In genomic region chr1:155175927-155176371, GRCh38 we compare ENCODE assay signal across 9 cellular contexts. TPM values are rescaled to one million over a fixed set of nuclear protein-coding genes. Genes with fewer than 3 reads are reported as not detected.
DNase-seq lines count a peak whose midpoint lies in the region; ATAC-seq and TF ChIP-seq lines count a peak whose summit lies in the region.
"Had no signal": no experiment of that assay in that cellular context is flagged by ENCODE, and none has a peak within 500 bp of the region (broad histone marks: within the 10 kb centered on the region; RNA-seq: fewer than 3 reads in every experiment).

No MANE protein-coding gene starts in this region.

- H3K4me1 ChIP-seq in right cardiac atrium (ENCODE audit: control insufficient read depth, insufficient read depth, low read length) = no peaks in the 10 kb centered on the region

- 83% methylated on average over 9 of the region's 9 CpGs for WGBS in right cardiac atrium

- no peak overlapping the region for H3K27ac ChIP-seq in right cardiac atrium (ENCODE audit: low read length)
- H3K27ac ChIP-seq in coronary artery = no peak overlapping the region
- H3K27ac ChIP-seq: cardiac muscle cell had no signal

- ATAC-seq in right cardiac atrium (no peak), GM19397 (IDR thresholded peaks at IDR 0.05; ENCODE audit: unreplicated experiment) (no peak), HG02840 (IDR thresholded peaks at IDR 0.05; ENCODE audit: low FRiP score, unreplicated experiment) (no peak)

- H3K4me3 ChIP-seq in right cardiac atrium (ENCODE audit: low read length) = no peak overlapping the region
- H3K4me3 ChIP-seq in coronary artery = no peak overlapping the region
- H3K4me3 ChIP-seq: cardiac muscle cell had no signal

- H3K9me3 ChIP-seq in right cardiac atrium (ENCODE audit: control insufficient read depth, low read length) = no peaks in the 10 kb centered on the region

- H3K27me3 ChIP-seq in right cardiac atrium (ENCODE audit: control insufficient read depth, insufficient read depth) = no peaks in the 10 kb centered on the region

- DNase-seq in cardiac septum (ENCODE audit: low spot score) = peak; percentile 55
- DNase-seq in right cardiac atrium = no peak
- peak; percentile 57 for DNase-seq in NCI-H774 (lab: John Stamatoyannopoulos, UW)
- DNase-seq in coronary artery (ENCODE audit: low spot score) = peak; percentile 79
- peak; percentile 43 for DNase-seq in ureter (ENCODE audit: low spot score)
- DNase-seq in middle frontal gyrus (ENCODE audit: extremely low spot score, low spot score) = no peak

- TF ChIP-seq CTCF in coronary artery (IDR thresholded peaks at IDR 0.05) = no peak

- intact Hi-C loops in cardiac septum (cut with DNase I) (loop anchor here (1.0 to 5.0 kb wide), 2 partner anchors 17 to 51 kb away; no protein-coding TSS in a partner anchor), right cardiac atrium (cut with DNase I) (loop anchor here in 2 of 4 donors (10.0 kb wide), 1 partner anchor 49 kb away; no protein-coding TSS in a partner anchor)

RNA-seq across cellular contexts. Expression of gene TRIM46, which starts 2.3 kb away (rescaled TPM):
- total RNA-seq in cardiac septum = not detected
- under 1 TPM; 0.17 to 0.37 (median 0.26) TPM for total RNA-seq in right cardiac atrium
- 0.18 TPM for polyA plus RNA-seq in right cardiac atrium
- 1.6 TPM for total RNA-seq in ureter

RNA-seq across cellular contexts. Expression of gene KRTCAP2, which starts 2.8 kb away (rescaled TPM):
- 112 TPM for total RNA-seq in cardiac septum
- 100 to 1,000 TPM; 122 to 150 (median 130) TPM for total RNA-seq in right cardiac atrium
- polyA plus RNA-seq in right cardiac atrium = 217 TPM
- total RNA-seq in ureter = 293 TPM

RNA-seq across cellular contexts. Expression of gene THBS3, which starts 31.7 kb away (rescaled TPM):
- total RNA-seq in cardiac septum (11.7 TPM), right cardiac atrium (10 to 100 TPM; 16.5 to 33.4 (median 20.1) TPM), ureter (54.6 TPM)
- 19.6 TPM for polyA plus RNA-seq in right cardiac atrium

RNA-seq across cellular contexts. Expression of gene MTX1, which starts 32.5 kb away (rescaled TPM):
- 16.4 TPM for total RNA-seq in cardiac septum
- total RNA-seq in right cardiac atrium = 10 to 100 TPM; 20.1 to 24.3 (median 21.1) TPM
- polyA plus RNA-seq in right cardiac atrium = 31.9 TPM
- total RNA-seq in ureter = 31.6 TPM

RNA-seq across cellular contexts. Expression of gene DPM3, which starts 35.6 kb away (rescaled TPM):
- total RNA-seq in cardiac septum (56.3 TPM), right cardiac atrium (10 to 100 TPM; 71.2 to 81.6 (median 74.6) TPM), ureter (75.4 TPM)
- polyA plus RNA-seq in right cardiac atrium = 186 TPM

Comparison
In these comparisons a context has a peak if more than half of its experiments do, and no peak if none do; other contexts are left out.
1. DNase-seq: peak in cardiac septum (single experiment), NCI-H774 (single experiment), coronary artery (single experiment) and ureter (single experiment); none in right cardiac atrium (0 of 3) and middle frontal gyrus (single experiment).